In the genomic region with DNA sequence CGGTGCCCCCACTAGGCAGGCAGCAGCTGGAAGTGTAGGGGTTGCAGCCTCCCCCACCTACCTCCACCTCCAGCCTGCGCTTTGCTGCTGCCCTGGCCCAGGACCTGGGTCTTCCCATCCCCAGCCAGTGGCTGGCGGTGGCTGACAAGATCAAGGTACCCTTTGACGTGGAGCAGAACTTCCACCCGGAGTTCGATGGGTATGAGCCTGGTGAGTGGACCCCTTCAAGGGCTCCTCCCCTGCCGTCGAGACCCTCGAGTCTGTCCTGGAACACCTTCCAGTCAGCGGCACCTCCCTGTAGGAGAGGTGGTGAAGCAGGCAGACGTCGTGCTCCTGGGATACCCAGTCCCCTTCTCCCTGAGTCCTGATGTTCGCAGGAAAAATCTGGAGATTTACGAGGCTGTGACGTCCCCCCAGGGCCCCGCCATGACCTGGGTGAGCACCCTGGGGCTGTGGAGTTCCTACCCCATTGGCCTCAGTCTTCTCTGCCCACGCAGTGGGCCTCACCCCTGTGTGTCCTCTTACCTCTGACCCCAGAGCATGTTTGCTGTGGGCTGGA, we compare ENCODE assay signal across 27 cellular contexts. TPM values are rescaled to one million over a fixed set of nuclear protein-coding genes. Genes with fewer than 3 reads are reported as not detected.
DNase-seq lines count a peak whose midpoint lies in the region; ATAC-seq lines count a peak whose summit lies in the region.
"Had no signal": no experiment of that assay in that cellular context is flagged by ENCODE, and none has a peak within 500 bp of the region (broad histone marks: within the 10 kb centered on the region; RNA-seq: fewer than 3 reads in every experiment).

No MANE protein-coding gene starts in this region.

- no peaks in the 10 kb centered on the region for H3K9me3 Mint-ChIP-seq in activated CD8-positive, alpha-beta T cell treated with anti-CD3 and anti-CD28 coated beads, Interleukin-2, amount 10 ng/mL, durations not matched to agents 7 days and 5 days (ENCODE audit: insufficient read depth)
- H3K9me3 Mint-ChIP-seq: neural progenitor cell; stimulated activated naive CD8-positive, alpha-beta T cell treated with anti-CD3 and anti-CD28 coated beads, Interleukin-15, Interleukin-2, amounts not matched to agents 100 ng/mL and 50 ng/mL, for 24 hours; type B pancreatic cell had no signal

- peak overlapping the region; percentile 88 for H3K4me3 Mint-ChIP-seq in activated CD8-positive, alpha-beta T cell treated with anti-CD3 and anti-CD28 coated beads, Interleukin-2, amount 10 ng/mL, durations not matched to agents 7 days and 5 days
- H3K4me3 Mint-ChIP-seq: activated naive CD8-positive, alpha-beta T cell; neural progenitor cell; stimulated activated naive CD8-positive, alpha-beta T cell treated with anti-CD3 and anti-CD28 coated beads, Interleukin-15, Interleukin-2, amounts not matched to agents 100 ng/mL and 50 ng/mL, for 24 hours; type B pancreatic cell had no signal

- ATAC-seq in activated CD8-positive, alpha-beta T cell treated with anti-CD3 and anti-CD28 coated beads, Interleukin-2, amount 10 ng/mL, durations not matched to agents 7 days and 5 days: no peak
- ATAC-seq in left lobe of liver: no peak
- ATAC-seq: lower lobe of right lung, SK-N-SH treated with all-trans-retinoic acid at 6 μM for 48 hours had no signal

- H3K4me1 Mint-ChIP-seq in activated CD8-positive, alpha-beta T cell treated with anti-CD3 and anti-CD28 coated beads, Interleukin-2, amount 10 ng/mL, durations not matched to agents 7 days and 5 days (ENCODE audit: low read depth): peaks cover 75% of the 10 kb centered on the region

- CTCF ChIA-PET in activated CD8-positive, alpha-beta T cell treated with anti-CD3 and anti-CD28 coated beads, Interleukin-2, amount 10 ng/mL, durations not matched to agents 7 days and 5 days (lab: Charles Lee): interaction anchor here (1.0 to 2.3 kb wide), 2 partner anchors 11 to 43 kb away, joined by 3 to 11 read pairs; no protein-coding TSS in a partner anchor

- no peaks in the 10 kb centered on the region for H3K27me3 Mint-ChIP-seq in activated CD8-positive, alpha-beta T cell treated with anti-CD3 and anti-CD28 coated beads, Interleukin-2, amount 10 ng/mL, durations not matched to agents 7 days and 5 days (ENCODE audit: low read depth)
- H3K27me3 Mint-ChIP-seq: activated naive CD8-positive, alpha-beta T cell; stimulated activated naive CD8-positive, alpha-beta T cell treated with anti-CD3 and anti-CD28 coated beads, Interleukin-15, Interleukin-2, amounts not matched to agents 100 ng/mL and 50 ng/mL, for 24 hours; type B pancreatic cell had no signal

- POLR2A ChIA-PET in activated CD8-positive, alpha-beta T cell treated with anti-CD3 and anti-CD28 coated beads, Interleukin-2, amount 10 ng/mL, durations not matched to agents 7 days and 5 days (lab: Charles Lee): interaction anchor here (1.0 to 10.0 kb wide), 3 partner anchors 13 to 23 kb away, joined by 3 to 97 read pairs (median 41); partner anchors contain the start of gene NLRP6

- no peak overlapping the region for H3K27ac Mint-ChIP-seq in activated CD8-positive, alpha-beta T cell treated with anti-CD3 and anti-CD28 coated beads, Interleukin-2, amount 10 ng/mL, durations not matched to agents 7 days and 5 days
- H3K27ac Mint-ChIP-seq: activated naive CD8-positive, alpha-beta T cell; neural progenitor cell; progenitor cell of endocrine pancreas; stimulated activated naive CD8-positive, alpha-beta T cell treated with anti-CD3 and anti-CD28 coated beads, Interleukin-15, Interleukin-2, amounts not matched to agents 100 ng/mL and 50 ng/mL, for 24 hours; type B pancreatic cell had no signal

- DNase-seq in activated CD8-positive, alpha-beta memory T cell treated with anti-CD3 and anti-CD28 coated beads, Interleukin-2, amount 50 U/mL, for 4 hours: peak; percentile 20
- no peak for DNase-seq in activated CD8-positive, alpha-beta memory T cell treated with anti-CD3 and anti-CD28 coated beads for 24 hours
- DNase-seq in activated CD8-positive, alpha-beta T cell treated with anti-CD3 and anti-CD28 coated beads, Interleukin-2, amount 10 ng/mL, durations not matched to agents 7 days and 5 days: no peak
- peak; percentile 88 for DNase-seq in mesenteric fat pad (ENCODE audit: low spot score)
- DNase-seq in left lobe of liver (ENCODE audit: low spot score): no peak
- no peak for DNase-seq in stimulated activated CD4-positive, alpha-beta T cell treated with anti-CD3 and anti-CD28 coated beads, Interleukin-4, amount 100 ng/mL, for 24 hours
- DNase-seq: cerebellar nuclear complex; DMS79 treated with DMSO at 0.1 percent for 48 hours; effector CD4-positive, alpha-beta T cell; erythroblast; foreskin melanocyte; lower lobe of right lung; NCI-H1092; NCI-H1930; NCI-H226; NCI-H748 treated with DMSO at 0.1 percent for 48 hours; small intestine; stimulated activated CD4-positive, alpha-beta T cell treated with anti-CD3 and anti-CD28 coated beads, Interleukin-4, amount 100 ng/mL, for 4 hours had no signal

- peaks cover 69% of the 10 kb centered on the region for H3K36me3 Mint-ChIP-seq in activated CD8-positive, alpha-beta T cell treated with anti-CD3 and anti-CD28 coated beads, Interleukin-2, amount 10 ng/mL, durations not matched to agents 7 days and 5 days (ENCODE audit: low read depth)
- H3K36me3 Mint-ChIP-seq: activated naive CD8-positive, alpha-beta T cell; neural progenitor cell had no signal

RNA-seq across cellular contexts. Expression of gene PGGHG, which starts 4.4 kb away (rescaled TPM):
- total RNA-seq in activated CD8-positive, alpha-beta T cell treated with anti-CD3 and anti-CD28 coated beads, Interleukin-2, amount 10 ng/mL, durations not matched to agents 7 days and 5 days: 100 to 1,000 TPM; 487 to 541 TPM
- total RNA-seq in mesenteric fat pad: 25.2 TPM
- 37.0 TPM for total RNA-seq in left lobe of liver

RNA-seq across cellular contexts. Expression of gene IFITM5, which starts 6.0 kb away (rescaled TPM):
- total RNA-seq in activated CD8-positive, alpha-beta T cell treated with anti-CD3 and anti-CD28 coated beads, Interleukin-2, amount 10 ng/mL, durations not matched to agents 7 days and 5 days: not detected
- total RNA-seq in mesenteric fat pad: not detected
- total RNA-seq in left lobe of liver: not detected
- total RNA-seq: hepatocyte; LHCN-M2; lower lobe of right lung; progenitor cell of endocrine pancreas; T-helper 2 cell treated with Interferon-gamma antibody and Interleukin-4, amounts not matched to agents 100 ng/mL and 5 ng/mL, for 36 hours had no signal

RNA-seq across cellular contexts. Expression of gene IFITM2, which starts 14.2 kb away (rescaled TPM):
- 1,000 to 10,000 TPM; 2,197 to 2,304 TPM for total RNA-seq in activated CD8-positive, alpha-beta T cell treated with anti-CD3 and anti-CD28 coated beads, Interleukin-2, amount 10 ng/mL, durations not matched to agents 7 days and 5 days
- total RNA-seq in mesenteric fat pad (657 TPM), left lobe of liver (354 TPM)

RNA-seq across cellular contexts. Expression of gene NLRP6, which starts 15.2 kb away (rescaled TPM):
- total RNA-seq in activated CD8-positive, alpha-beta T cell treated with anti-CD3 and anti-CD28 coated beads, Interleukin-2, amount 10 ng/mL, durations not matched to agents 7 days and 5 days: 10 to 100 TPM; 29.7 to 30.8 TPM
- total RNA-seq in mesenteric fat pad (1.8 TPM), left lobe of liver (1.9 TPM)
- total RNA-seq: hepatocyte, LHCN-M2, progenitor cell of endocrine pancreas had no signal

RNA-seq across cellular contexts. Expression of gene IFITM1, which starts 20.5 kb away (rescaled TPM):
- total RNA-seq in activated CD8-positive, alpha-beta T cell treated with anti-CD3 and anti-CD28 coated beads, Interleukin-2, amount 10 ng/mL, durations not matched to agents 7 days and 5 days: 1,000 to 10,000 TPM; 1,265 to 1,278 TPM
- total RNA-seq in mesenteric fat pad (232 TPM), left lobe of liver (29.2 TPM)

Comparison
In these comparisons a context has a peak if more than half of its experiments do, and no peak if none do; other contexts are left out.
1. DNase-seq: peak in activated CD8-positive, alpha-beta memory T cell treated with anti-CD3 and anti-CD28 coated beads, Interleukin-2, amount 50 U/mL, for 4 hours (single experiment) and mesenteric fat pad (single experiment); none in activated CD8-positive, alpha-beta memory T cell treated with anti-CD3 and anti-CD28 coated beads for 24 hours (single experiment), activated CD8-positive, alpha-beta T cell treated with anti-CD3 and anti-CD28 coated beads, Interleukin-2, amount 10 ng/mL, durations not matched to agents 7 days and 5 days (single experiment), left lobe of liver (single experiment) and stimulated activated CD4-positive, alpha-beta T cell treated with anti-CD3 and anti-CD28 coated beads, Interleukin-4, amount 100 ng/mL, for 24 hours (single experiment).
2. RNA of gene PGGHG, which starts 4.4 kb away (total RNA-seq): 487 to 541 TPM in activated CD8-positive, alpha-beta T cell treated with anti-CD3 and anti-CD28 coated beads, Interleukin-2, amount 10 ng/mL, durations not matched to agents 7 days and 5 days; 37.0 TPM in left lobe of liver (single experiment) and 25.2 TPM in mesenteric fat pad (single experiment); every median in the first group is over 10 times any median in the second.